In the genomic region with DNA sequence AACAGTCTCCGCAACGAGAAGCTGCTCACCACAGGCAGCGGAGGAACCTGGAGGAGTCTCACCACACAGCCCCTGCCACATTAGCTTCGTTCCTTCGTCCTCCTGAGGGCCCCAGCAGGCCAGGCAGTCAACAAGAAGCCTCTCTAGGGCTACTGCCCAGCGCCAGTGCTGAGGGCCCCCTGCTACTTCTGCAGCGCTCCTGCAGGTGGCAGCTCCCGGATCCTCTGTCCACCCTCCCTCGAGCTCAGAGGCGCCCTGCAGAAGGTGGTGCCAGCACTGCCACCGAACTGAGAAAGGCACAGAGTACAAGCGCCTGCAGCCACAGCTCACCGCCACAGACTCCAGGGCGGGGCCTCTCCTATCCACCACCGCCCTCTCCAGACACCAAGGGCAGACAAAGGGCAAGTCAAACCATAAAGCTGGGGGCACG, we compare ENCODE assay signal across 11 cellular contexts. TPM values are rescaled to one million over a fixed set of nuclear protein-coding genes. Genes with fewer than 3 reads are reported as not detected.
DNase-seq lines count a peak whose midpoint lies in the region; ATAC-seq, FAIRE-seq and TF ChIP-seq lines count a peak whose summit lies in the region.
"Had no signal": no experiment of that assay in that cellular context is flagged by ENCODE, and none has a peak within 500 bp of the region (broad histone marks: within the 10 kb centered on the region; RNA-seq: fewer than 3 reads in every experiment).

No MANE protein-coding gene starts in this region.

- TF ChIP-seq POLR2A in H54 (IDR thresholded peaks at IDR 0.05; ENCODE audit: low read depth, low read length), result no peak

- H3K27me3 ChIP-seq in CD8-positive, alpha-beta T cell (ENCODE audit: insufficient read depth, low read length), result no peaks in the 10 kb centered on the region
- H3K27me3 ChIP-seq: dorsolateral prefrontal cortex had no signal

- peak overlapping the region; percentile 50 for H3K27ac ChIP-seq in CD8-positive, alpha-beta T cell (ENCODE audit: low read depth, low read length)

- peaks cover 78% of the 10 kb centered on the region for H3K4me1 Mint-ChIP-seq in CD8-positive, alpha-beta T cell (ENCODE audit: low read depth)

- H3K9me3 Mint-ChIP-seq in CD8-positive, alpha-beta T cell, result no peaks in the 10 kb centered on the region

- H3K9me3 ChIP-seq in CD8-positive, alpha-beta T cell (ENCODE audit: low read length), result no peaks in the 10 kb centered on the region

- peak; percentile 44 for TF ChIP-seq CTCF in CD8-positive, alpha-beta T cell (IDR thresholded peaks at IDR 0.05)

- peaks cover 32% of the 10 kb centered on the region for H3K36me3 Mint-ChIP-seq in CD8-positive, alpha-beta T cell

- peak overlapping the region; percentile 80 for H3K4me3 Mint-ChIP-seq in CD8-positive, alpha-beta T cell

- no peaks in the 10 kb centered on the region for H3K36me3 ChIP-seq in CD8-positive, alpha-beta T cell (ENCODE audit: insufficient read depth, low read length)

- DNase-seq in CD8-positive, alpha-beta T cell, result peak; percentile 62 to 89 (median 83)
- DNase-seq in T-helper 2 cell, result peak; percentile 32 to 97 (median 64)
- DNase-seq in activated effector memory CD4-positive, alpha-beta T cell treated with Interleukin-2 at 50 U/mL for 16 hours, result peak; percentile 84
- DNase-seq in stimulated activated CD4-positive, alpha-beta T cell treated with anti-CD3 and anti-CD28 coated beads, Interleukin-12 subunit alpha, Interleukin-12 subunit beta, amount 100 ng/mL, for 24 hours (ENCODE audit: low read depth in 2 of 2), result peak; percentile 44 to 46
- no peak for DNase-seq in H54 (ENCODE audit: insufficient read length, low spot score)
- DNase-seq in NOMO-1 treated with DMSO at 0.1 percent for 48 hours (lab: John Stamatoyannopoulos, UW; ENCODE audit: unreplicated experiment), result no peak
- no peak for DNase-seq in DMS153 treated with DMSO at 0.1 percent for 48 hours (lab: John Stamatoyannopoulos, UW; ENCODE audit: unreplicated experiment)
- DNase-seq in hypothalamus (lab: John Stamatoyannopoulos, UW), result no peak
- DNase-seq: mesenchymal stem cell, NCI-H226 had no signal

- peaks cover 77% of the 10 kb centered on the region for H3K4me1 ChIP-seq in CD8-positive, alpha-beta T cell (ENCODE audit: insufficient read depth, low read length)

- intact Hi-C loops in CD8-positive, alpha-beta T cell (cut with DNase I, micrococcal nuclease), result loop anchor here (1.0 to 2.0 kb wide), 6 partner anchors 28 to 227 kb away; a partner anchor contains a TSS

- peak overlapping the region; percentile 17 for H3K4me3 ChIP-seq in CD8-positive, alpha-beta T cell (ENCODE audit: low read depth, low read length)
- H3K4me3 ChIP-seq: dorsolateral prefrontal cortex had no signal

- CTCF ChIA-PET in CD8-positive, alpha-beta T cell (lab: Charles Lee), result interaction anchor here (0.8 to 8.5 kb wide), 27 partner anchors 9 to 231 kb away, joined by 3 to 57 read pairs (median 5); a partner anchor contains a TSS

- POLR2A ChIA-PET in CD8-positive, alpha-beta T cell (lab: Charles Lee), result interaction anchor here (0.6 to 2.2 kb wide), 16 partner anchors 8 to 234 kb away, joined by 3 to 24 read pairs (median 4); a partner anchor contains a TSS

- H3K27ac Mint-ChIP-seq in CD8-positive, alpha-beta T cell, result peak overlapping the region; percentile 98

- no peak for FAIRE-seq in H54 (lab: Jason Lieb, UNC)

- peak; percentile 54 for ATAC-seq in CD8-positive, alpha-beta T cell

- H3K27me3 Mint-ChIP-seq in CD8-positive, alpha-beta T cell (ENCODE audit: low read depth), result no peaks in the 10 kb centered on the region

RNA-seq across cellular contexts. Expression of a gene that starts 27.3 kb away (rescaled TPM):
- 10 to 100 TPM; 17.6 to 22.6 TPM for total RNA-seq in CD8-positive, alpha-beta T cell

RNA-seq across cellular contexts. Expression of a gene that starts 38.0 kb away (rescaled TPM):
- 10 to 100 TPM; 29.6 to 30.1 TPM for total RNA-seq in CD8-positive, alpha-beta T cell

Comparison
In these comparisons a context has a peak if more than half of its experiments do, and no peak if none do; other contexts are left out.
1. DNase-seq: peak in CD8-positive, alpha-beta T cell (7 of 7), T-helper 2 cell (5 of 5), activated effector memory CD4-positive, alpha-beta T cell treated with Interleukin-2 at 50 U/mL for 16 hours (single experiment) and stimulated activated CD4-positive, alpha-beta T cell treated with anti-CD3 and anti-CD28 coated beads, Interleukin-12 subunit alpha, Interleukin-12 subunit beta, amount 100 ng/mL, for 24 hours (2 of 2); none in H54 (single experiment), NOMO-1 treated with DMSO at 0.1 percent for 48 hours (single experiment), DMS153 treated with DMSO at 0.1 percent for 48 hours (single experiment) and hypothalamus (0 of 51).